In genomic region chr10:101014230-101014884, GRCh38 we compare ENCODE assay signal across 8 cellular contexts. TPM values are rescaled to one million over a fixed set of nuclear protein-coding genes. Genes with fewer than 3 reads are reported as not detected.
DNase-seq lines count a peak whose midpoint lies in the region; ATAC-seq and TF ChIP-seq lines count a peak whose summit lies in the region.

No MANE protein-coding gene starts in this region.

- peak; percentile 47 for ATAC-seq in GM18909 (IDR thresholded peaks at IDR 0.05; ENCODE audit: poor library complexity, unreplicated experiment)
- ATAC-seq in naive thymus-derived CD8-positive, alpha-beta T cell: peak; percentile 47 to 59
- ATAC-seq in HG03565 (IDR thresholded peaks at IDR 0.05; ENCODE audit: unreplicated experiment): no peak

- H3K27ac Mint-ChIP-seq in naive thymus-derived CD8-positive, alpha-beta T cell: peak overlapping the region in 3 of 10 donors; percentile 27 to 82 (median 51)

- TF ChIP-seq CTCF in epithelial cell of proximal tubule (conservative IDR thresholded peaks at IDR 0.05; ENCODE audit: low read depth, low read length): peak; percentile 94

- H3K4me3 ChIP-seq in epithelial cell of proximal tubule (ENCODE audit: low read depth, low read length): no peak overlapping the region

- no peaks in the 10 kb centered on the region for H3K9me3 Mint-ChIP-seq in naive thymus-derived CD8-positive, alpha-beta T cell

- POLR2A ChIA-PET in naive thymus-derived CD8-positive, alpha-beta T cell (lab: Charles Lee): interaction anchor here (0.7 to 4.7 kb wide), 6 partner anchors 11 to 1410 kb away, joined by 3 to 36 read pairs (median 4); partner anchors contain the start of genes LZTS2, PDZD7 and SFXN3

- no peak overlapping the region for H3K4me3 Mint-ChIP-seq in naive thymus-derived CD8-positive, alpha-beta T cell

- H3K4me1 Mint-ChIP-seq in naive thymus-derived CD8-positive, alpha-beta T cell: peaks cover 15 to 24% (median 18%) of the 10 kb centered on the region in 4 donors

- peaks cover 4 to 65% (median 37%) of the 10 kb centered on the region in 5 donors for H3K27me3 Mint-ChIP-seq in naive thymus-derived CD8-positive, alpha-beta T cell

- no peaks in the 10 kb centered on the region for H3K36me3 Mint-ChIP-seq in naive thymus-derived CD8-positive, alpha-beta T cell

- peak; percentile 80 for DNase-seq in AG08395 (ENCODE audit: low spot score)
- DNase-seq in NCI-H526 treated with DMSO at 0.1 percent for 48 hours (lab: John Stamatoyannopoulos, UW): peak; percentile 9
- DNase-seq in activated T-cell treated with anti-CD3 and anti-CD28 coated beads for 24 hours (ENCODE audit: low read depth): peak; percentile 63
- no peak for DNase-seq in epithelial cell of proximal tubule (ENCODE audit: low read depth)
- peak; percentile 54 to 86 (median 74) for DNase-seq in naive thymus-derived CD8-positive, alpha-beta T cell
- DNase-seq in stimulated activated naive CD4-positive, alpha-beta T cell treated with Interleukin-2 at 50 U/mL for 16 hours (lab: John Stamatoyannopoulos, UW): peak; percentile 54

RNA-seq across cellular contexts. Expression of gene LZTS2, which starts 14.7 kb away (rescaled TPM):
- 77.8 and 81.0 TPM in 2 replicates for total RNA-seq in epithelial cell of proximal tubule
- total RNA-seq in naive thymus-derived CD8-positive, alpha-beta T cell: 10 to 100 TPM; 33.5 to 34.3 TPM
- 10 to 100 TPM; 10.8 to 19.5 (median 13.1) TPM for polyA plus RNA-seq in naive thymus-derived CD8-positive, alpha-beta T cell

RNA-seq across cellular contexts. Expression of gene PDZD7, which starts 16.6 kb away (rescaled TPM):
- 6.1 and 6.6 TPM in 2 replicates for total RNA-seq in epithelial cell of proximal tubule
- total RNA-seq in naive thymus-derived CD8-positive, alpha-beta T cell: 1 to 10 TPM; 1.3 to 1.4 TPM
- polyA plus RNA-seq in naive thymus-derived CD8-positive, alpha-beta T cell: 1 to 10 TPM in 1 of 3 donors, under 1 TPM in 2; 0.39 to 1.1 (median 0.89) TPM

RNA-seq across cellular contexts. Expression of gene SFXN3, which starts 16.7 kb away (rescaled TPM):
- total RNA-seq in epithelial cell of proximal tubule: 47.6 and 49.5 TPM in 2 replicates
- 10 to 100 TPM; 63.1 to 66.9 TPM for total RNA-seq in naive thymus-derived CD8-positive, alpha-beta T cell
- 10 to 100 TPM in 2 of 3 donors, 1 to 10 TPM in 1; 9.9 to 11.5 (median 11.2) TPM for polyA plus RNA-seq in naive thymus-derived CD8-positive, alpha-beta T cell

RNA-seq across cellular contexts. Expression of gene TWNK, which starts 27.0 kb away (rescaled TPM):
- total RNA-seq in epithelial cell of proximal tubule: 5.2 and 9.7 TPM in 2 replicates
- 10 to 100 TPM; 17.0 to 18.2 TPM for total RNA-seq in naive thymus-derived CD8-positive, alpha-beta T cell
- 10 to 100 TPM in 1 of 3 donors, 1 to 10 TPM in 2; 5.3 to 18.2 (median 9.7) TPM for polyA plus RNA-seq in naive thymus-derived CD8-positive, alpha-beta T cell

RNA-seq across cellular contexts. Expression of gene MRPL43, which starts 27.1 kb away (rescaled TPM):
- 99.6 and 134 TPM in 2 replicates for total RNA-seq in epithelial cell of proximal tubule
- total RNA-seq in naive thymus-derived CD8-positive, alpha-beta T cell: 10 to 100 TPM; 64.9 to 66.6 TPM
- 100 to 1,000 TPM; 117 to 136 (median 123) TPM for polyA plus RNA-seq in naive thymus-derived CD8-positive, alpha-beta T cell
